ENCODE assay signal across 1 cellular context in genomic region chr6:11236915-11237314, GRCh38.
TF ChIP-seq lines count a peak whose summit lies in the region.

No MANE protein-coding gene starts in this region.

TF ChIP-seq in HepG2, 621 proteins besides CTCF, POLR2A, EP300 and RAD21 (continued from another document):
- no peak for TF ChIP-seq ZNF12 (CRISPR knock-in tag; IDR thresholded peaks at IDR 0.05)
- no peak for TF ChIP-seq ZBTB40 (IDR thresholded peaks at IDR 0.05)
- TF ChIP-seq ZBTB40 (CRISPR knock-in tag; IDR thresholded peaks at IDR 0.05), result no peak
- TF ChIP-seq XRCC5 (optimal IDR thresholded peaks at IDR 0.05; ENCODE audit: low read length), result peak; percentile 7
- TF ChIP-seq IRF1 (CRISPR knock-in tag; IDR thresholded peaks at IDR 0.05; ENCODE audit: low read depth), result no peak
- TF ChIP-seq MTERF4 (CRISPR knock-in tag; IDR thresholded peaks at IDR 0.05), result 0 out of 2 replicates have a peak, but pooled peaks have one; percentile 49
- no peak for TF ChIP-seq ZNF232 (CRISPR knock-in tag; IDR thresholded peaks at IDR 0.05; ENCODE audit: borderline replicate concordance)
